In the genomic region with DNA sequence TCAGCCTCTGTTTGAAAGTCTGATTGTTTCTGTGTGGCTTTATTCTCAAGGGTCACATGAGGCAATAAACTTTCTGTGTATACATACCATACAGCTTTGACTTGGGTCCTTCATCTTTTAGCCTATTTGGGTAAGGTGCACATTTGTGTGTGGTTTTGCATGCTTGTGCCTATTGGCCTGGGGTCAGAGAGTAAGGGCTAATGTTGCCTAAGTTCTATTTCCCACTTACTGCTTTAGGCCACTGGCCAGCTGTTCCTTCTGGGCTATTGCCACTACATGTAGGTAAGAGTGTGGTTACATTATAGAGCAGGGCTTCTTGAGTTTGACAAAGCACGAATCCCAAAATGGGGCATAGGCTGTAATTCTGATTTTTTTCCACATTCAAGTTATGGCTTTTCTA, we compare ENCODE assay signal across 1 cellular context.
TF ChIP-seq lines count a peak whose summit lies in the region.

No MANE protein-coding gene starts in this region.

TF ChIP-seq in IMR-90, 13 proteins besides CTCF, POLR2A, EP300 and RAD21:
- TF ChIP-seq USF2 (IDR thresholded peaks at IDR 0.05; ENCODE audit: low read depth, low read length) (no peak), NFE2L2 (IDR thresholded peaks at IDR 0.05; ENCODE audit: low read depth, low read length) (no peak), MAZ (IDR thresholded peaks at IDR 0.05; ENCODE audit: borderline replicate concordance, low read depth, low read length) (no peak), FOS (IDR thresholded peaks at IDR 0.05; ENCODE audit: low read depth, low read length) (no peak), RCOR1 (IDR thresholded peaks at IDR 0.05; ENCODE audit: insufficient replicate concordance, low read length) (no peak), SMC3 (IDR thresholded peaks at IDR 0.05; ENCODE audit: low read depth, low read length) (no peak), BHLHE40 (IDR thresholded peaks at IDR 0.05; ENCODE audit: low read depth, low read length) (no peak), CEBPB (IDR thresholded peaks at IDR 0.05; ENCODE audit: low read depth, low read length) (no peak), MXI1 (IDR thresholded peaks at IDR 0.05; ENCODE audit: borderline replicate concordance, low read depth, low read length) (no peak), CHD1 (IDR thresholded peaks at IDR 0.05; ENCODE audit: low read depth, low read length) (no peak), MAFK (IDR thresholded peaks at IDR 0.05; ENCODE audit: low read depth, low read length) (no peak), RFX5 (IDR thresholded peaks at IDR 0.05; ENCODE audit: low read depth, low read length) (no peak)
- TF ChIP-seq, protein P1, sequence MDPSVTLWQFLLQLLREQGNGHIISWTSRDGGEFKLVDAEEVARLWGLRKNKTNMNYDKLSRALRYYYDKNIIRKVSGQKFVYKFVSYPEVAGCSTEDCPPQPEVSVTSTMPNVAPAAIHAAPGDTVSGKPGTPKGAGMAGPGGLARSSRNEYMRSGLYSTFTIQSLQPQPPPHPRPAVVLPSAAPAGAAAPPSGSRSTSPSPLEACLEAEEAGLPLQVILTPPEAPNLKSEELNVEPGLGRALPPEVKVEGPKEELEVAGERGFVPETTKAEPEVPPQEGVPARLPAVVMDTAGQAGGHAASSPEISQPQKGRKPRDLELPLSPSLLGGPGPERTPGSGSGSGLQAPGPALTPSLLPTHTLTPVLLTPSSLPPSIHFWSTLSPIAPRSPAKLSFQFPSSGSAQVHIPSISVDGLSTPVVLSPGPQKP (IDR thresholded peaks at IDR 0.05; ENCODE audit: borderline replicate concordance, low read depth, low read length): no peak
TF ChIP-seq in IMR-90: peak in this region for 0.
